Comparison of ENCODE assay signal across 1 cellular context in the genomic region with DNA sequence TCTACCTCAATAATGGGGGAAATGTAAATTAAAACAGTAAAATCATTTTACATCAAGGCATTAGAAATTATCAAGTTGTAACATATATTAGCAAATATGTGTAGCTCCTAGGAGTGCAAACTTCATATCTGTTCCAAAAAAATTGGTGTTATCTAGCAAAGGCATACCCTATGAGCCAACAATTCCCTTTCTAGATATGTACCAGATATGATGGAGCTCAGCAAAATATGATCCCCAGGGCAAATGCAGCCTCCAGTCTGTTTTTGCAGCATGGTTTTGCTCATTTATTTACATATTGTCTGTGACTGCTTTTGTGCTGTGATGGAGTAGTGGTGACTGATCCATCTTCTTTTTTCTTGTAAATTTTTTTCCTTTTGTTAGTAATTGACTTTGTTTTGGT.
TF ChIP-seq lines count a peak whose summit lies in the region.

No MANE protein-coding gene starts in this region.

TF ChIP-seq in GM23338, 12 proteins besides CTCF, POLR2A, EP300 and RAD21 (continued from another document):
- TF ChIP-seq, protein P1, sequence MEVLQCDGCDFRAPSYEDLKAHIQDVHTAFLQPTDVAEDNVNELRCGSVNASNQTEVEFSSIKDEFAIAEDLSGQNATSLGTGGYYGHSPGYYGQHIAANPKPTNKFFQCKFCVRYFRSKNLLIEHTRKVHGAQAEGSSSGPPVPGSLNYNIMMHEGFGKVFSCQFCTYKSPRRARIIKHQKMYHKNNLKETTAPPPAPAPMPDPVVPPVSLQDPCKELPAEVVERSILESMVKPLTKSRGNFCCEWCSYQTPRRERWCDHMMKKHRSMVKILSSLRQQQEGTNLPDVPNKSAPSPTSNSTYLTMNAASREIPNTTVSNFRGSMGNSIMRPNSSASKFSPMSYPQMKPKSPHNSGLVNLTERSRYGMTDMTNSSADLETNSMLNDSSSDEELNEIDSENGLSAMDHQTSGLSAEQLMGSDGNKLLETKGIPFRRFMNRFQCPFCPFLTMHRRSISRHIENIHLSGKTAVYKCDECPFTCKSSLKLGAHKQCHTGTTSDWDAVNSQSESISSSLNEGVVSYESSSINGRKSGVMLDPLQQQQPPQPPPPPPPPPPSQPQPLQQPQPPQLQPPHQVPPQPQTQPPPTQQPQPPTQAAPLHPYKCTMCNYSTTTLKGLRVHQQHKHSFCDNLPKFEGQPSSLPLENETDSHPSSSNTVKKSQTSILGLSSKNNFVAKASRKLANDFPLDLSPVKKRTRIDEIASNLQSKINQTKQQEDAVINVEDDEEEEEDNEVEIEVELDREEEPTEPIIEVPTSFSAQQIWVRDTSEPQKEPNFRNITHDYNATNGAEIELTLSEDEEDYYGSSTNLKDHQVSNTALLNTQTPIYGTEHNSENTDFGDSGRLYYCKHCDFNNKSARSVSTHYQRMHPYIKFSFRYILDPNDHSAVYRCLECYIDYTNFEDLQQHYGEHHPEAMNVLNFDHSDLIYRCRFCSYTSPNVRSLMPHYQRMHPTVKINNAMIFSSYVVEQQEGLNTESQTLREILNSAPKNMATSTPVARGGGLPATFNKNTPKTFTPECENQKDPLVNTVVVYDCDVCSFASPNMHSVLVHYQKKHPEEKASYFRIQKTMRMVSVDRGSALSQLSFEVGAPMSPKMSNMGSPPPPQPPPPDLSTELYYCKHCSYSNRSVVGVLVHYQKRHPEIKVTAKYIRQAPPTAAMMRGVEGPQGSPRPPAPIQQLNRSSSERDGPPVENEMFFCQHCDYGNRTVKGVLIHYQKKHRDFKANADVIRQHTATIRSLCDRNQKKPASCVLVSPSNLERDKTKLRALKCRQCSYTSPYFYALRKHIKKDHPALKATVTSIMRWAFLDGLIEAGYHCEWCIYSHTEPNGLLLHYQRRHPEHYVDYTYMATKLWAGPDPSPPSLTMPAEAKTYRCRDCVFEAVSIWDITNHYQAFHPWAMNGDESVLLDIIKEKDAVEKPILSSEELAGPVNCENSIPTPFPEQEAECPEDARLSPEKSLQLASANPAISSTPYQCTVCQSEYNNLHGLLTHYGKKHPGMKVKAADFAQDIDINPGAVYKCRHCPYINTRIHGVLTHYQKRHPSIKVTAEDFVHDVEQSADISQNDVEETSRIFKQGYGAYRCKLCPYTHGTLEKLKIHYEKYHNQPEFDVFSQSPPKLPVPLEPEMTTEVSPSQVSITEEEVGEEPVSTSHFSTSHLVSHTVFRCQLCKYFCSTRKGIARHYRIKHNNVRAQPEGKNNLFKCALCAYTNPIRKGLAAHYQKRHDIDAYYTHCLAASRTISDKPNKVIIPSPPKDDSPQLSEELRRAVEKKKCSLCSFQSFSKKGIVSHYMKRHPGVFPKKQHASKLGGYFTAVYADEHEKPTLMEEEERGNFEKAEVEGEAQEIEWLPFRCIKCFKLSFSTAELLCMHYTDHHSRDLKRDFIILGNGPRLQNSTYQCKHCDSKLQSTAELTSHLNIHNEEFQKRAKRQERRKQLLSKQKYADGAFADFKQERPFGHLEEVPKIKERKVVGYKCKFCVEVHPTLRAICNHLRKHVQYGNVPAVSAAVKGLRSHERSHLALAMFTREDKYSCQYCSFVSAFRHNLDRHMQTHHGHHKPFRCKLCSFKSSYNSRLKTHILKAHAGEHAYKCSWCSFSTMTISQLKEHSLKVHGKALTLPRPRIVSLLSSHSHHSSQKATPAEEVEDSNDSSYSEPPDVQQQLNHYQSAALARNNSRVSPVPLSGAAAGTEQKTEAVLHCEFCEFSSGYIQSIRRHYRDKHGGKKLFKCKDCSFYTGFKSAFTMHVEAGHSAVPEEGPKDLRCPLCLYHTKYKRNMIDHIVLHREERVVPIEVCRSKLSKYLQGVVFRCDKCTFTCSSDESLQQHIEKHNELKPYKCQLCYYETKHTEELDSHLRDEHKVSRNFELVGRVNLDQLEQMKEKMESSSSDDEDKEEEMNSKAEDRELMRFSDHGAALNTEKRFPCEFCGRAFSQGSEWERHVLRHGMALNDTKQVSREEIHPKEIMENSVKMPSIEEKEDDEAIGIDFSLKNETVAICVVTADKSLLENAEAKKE (CRISPR knock-in tag; IDR thresholded peaks at IDR 0.05): no peak
